8 cellular contexts compared by ENCODE assay signal in genomic region chr16:48164907-48165715, GRCh38. TPM values are rescaled to one million over a fixed set of nuclear protein-coding genes. Genes with fewer than 3 reads are reported as not detected.
DNase-seq lines count a peak whose midpoint lies in the region; ATAC-seq and TF ChIP-seq lines count a peak whose summit lies in the region.

No MANE protein-coding gene starts in this region.

- peak; percentile 99 for TF ChIP-seq CTCF in chondrocyte (IDR thresholded peaks at IDR 0.05)

- H3K36me3 Mint-ChIP-seq in chondrocyte (ENCODE audit: low read depth) = no peaks in the 10 kb centered on the region

- peak; percentile 26 for DNase-seq in NCI-H1436 (lab: John Stamatoyannopoulos, UW)
- DNase-seq in NCI-H1436 treated with DMSO at 0.1 percent for 48 hours (lab: John Stamatoyannopoulos, UW) = no peak
- DNase-seq in NCI-H345 (lab: John Stamatoyannopoulos, UW) = peak; percentile 47
- peak; percentile 56 to 62 for DNase-seq in activated CD4-positive, alpha-beta T cell treated with anti-CD3 and anti-CD28 coated beads for 24 hours (ENCODE audit: low read depth in 2 of 2)
- no peak for DNase-seq in chondrocyte (ENCODE audit: low spot score)
- DNase-seq in left colon = peak; percentile 48 to 71
- peak; percentile 42 for DNase-seq in stimulated activated CD4-positive, alpha-beta T cell treated with anti-CD3 and anti-CD28 coated beads, Interleukin-2, amount 100 ng/mL, for 4 hours (ENCODE audit: low read depth)

- H3K4me1 Mint-ChIP-seq in chondrocyte (ENCODE audit: low read depth) = peaks cover 15% of the 10 kb centered on the region

- peak overlapping the region; percentile 95 for H3K27ac Mint-ChIP-seq in chondrocyte (ENCODE audit: unreplicated experiment)

- H3K9me3 Mint-ChIP-seq in chondrocyte (ENCODE audit: low read depth) = no peaks in the 10 kb centered on the region

- peak overlapping the region; percentile 53 for H3K4me3 Mint-ChIP-seq in chondrocyte (ENCODE audit: unreplicated experiment)

- intact Hi-C loops in left colon (cut with DNase I, micrococcal nuclease) = loop anchor here in 1 of 2 donors (10.0 kb wide), 1 partner anchor 1020 kb away; the partner anchor contains the start of gene NETO2

- no peaks in the 10 kb centered on the region for H3K27me3 Mint-ChIP-seq in chondrocyte (ENCODE audit: low read depth)

- peak; percentile 74 for ATAC-seq in HG02943 (IDR thresholded peaks at IDR 0.05; ENCODE audit: low read depth, unreplicated experiment)
- ATAC-seq in left colon = peak; percentile 97

RNA-seq across cellular contexts. Expression of gene ABCC12, which starts 9.3 kb away (rescaled TPM):
- not detected in 3 replicates for total RNA-seq in chondrocyte
- total RNA-seq in left colon = not detected

Comparison
In these comparisons a context has a peak if more than half of its experiments do, and no peak if none do; other contexts are left out.
1. DNase-seq: peak in NCI-H1436 (single experiment), NCI-H345 (single experiment), activated CD4-positive, alpha-beta T cell treated with anti-CD3 and anti-CD28 coated beads for 24 hours (2 of 2), left colon (2 of 2) and stimulated activated CD4-positive, alpha-beta T cell treated with anti-CD3 and anti-CD28 coated beads, Interleukin-2, amount 100 ng/mL, for 4 hours (single experiment); none in NCI-H1436 treated with DMSO at 0.1 percent for 48 hours (single experiment) and chondrocyte (single experiment).